7 cellular contexts compared by ENCODE assay signal in genomic region chr22:43333978-43334377, GRCh38. TPM values are rescaled to one million over a fixed set of nuclear protein-coding genes. Genes with fewer than 3 reads are reported as not detected.
"Had no signal": no experiment of that assay in that cellular context is flagged by ENCODE, and none has a peak within 500 bp of the region (broad histone marks: within the 10 kb centered on the region; RNA-seq: fewer than 3 reads in every experiment).

No MANE protein-coding gene starts in this region.

- FAIRE-seq: G401.6, GM12878, GM12892, GM18507, GM19239 had no signal

- ATAC-seq: GM12878 had no signal

- DNase-seq: GDM1, GF-D8 had no signal

- H3K4me3 ChIP-seq: GM12878 had no signal

RNA-seq across cellular contexts. Expression of gene SCUBE1, which starts 9.2 kb away (rescaled TPM):
- total RNA-seq: GM12878 had no signal
- polyA plus RNA-seq: GM12878 had no signal
